ENCODE assay signal across 28 cellular contexts in the genomic region with DNA sequence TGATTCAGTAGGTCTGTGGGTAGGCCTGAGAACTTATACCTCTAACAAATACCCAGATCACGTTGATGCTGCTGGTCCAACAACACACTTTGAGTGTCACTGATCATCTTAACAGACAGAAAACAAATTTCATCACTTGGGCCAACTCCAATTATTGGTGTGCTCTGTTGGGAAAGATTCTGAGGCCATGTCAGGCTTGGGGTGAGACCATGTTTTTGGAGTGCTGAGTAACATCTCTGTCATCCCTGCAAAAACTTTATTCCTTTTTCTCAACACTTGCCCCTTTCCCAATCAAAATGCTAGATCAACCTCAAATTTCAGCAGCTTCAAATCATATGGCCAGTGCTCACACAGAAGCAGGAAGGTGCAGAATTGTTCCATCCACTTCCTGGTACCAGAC.
"Had no signal": no experiment of that assay in that cellular context is flagged by ENCODE, and none has a peak within 500 bp of the region (broad histone marks: within the 10 kb centered on the region; RNA-seq: fewer than 3 reads in every experiment).

No MANE protein-coding gene starts in this region.

- H3K27ac ChIP-seq: esophagus muscularis mucosa, gastrocnemius medialis, VCaP had no signal

- H3K9me3 ChIP-seq: adrenal gland, esophagus muscularis mucosa, gastrocnemius medialis, ovary, tibial nerve had no signal

- H3K4me3 ChIP-seq: adrenal gland, esophagus muscularis mucosa, gastrocnemius medialis, ovary, smooth muscle cell, tibial nerve had no signal

- DNase-seq: activated CD4-positive, alpha-beta T cell treated with anti-CD3 and anti-CD28 coated beads for 4 hours; activated CD4-positive, alpha-beta T cell treated with anti-CD3 and anti-CD28 coated beads, Interleukin-2, amount 50 U/mL, for 48 hours; activated CD8-positive, alpha-beta memory T cell treated with anti-CD3 and anti-CD28 coated beads for 24 hours; activated effector memory CD4-positive, alpha-beta T cell treated with Interleukin-2 at 50 U/mL for 16 hours; activated naive CD4-positive, alpha-beta T cell treated with Interleukin-2 at 50 U/mL for 16 hours; adrenal gland; central memory CD4-positive, alpha-beta T cell; dermis blood vessel endothelial cell; effector CD4-positive, alpha-beta T cell; gastrocnemius medialis; glutamatergic neuron; left cardiac atrium; mammary epithelial cell; ovary; stimulated activated CD4-positive, alpha-beta T cell treated with anti-CD3 and anti-CD28 coated beads, Interleukin-1b, Interleukin-23, amount 100 ng/mL, for 48 hours; stimulated activated CD4-positive, alpha-beta T cell treated with anti-CD3 and anti-CD28 coated beads, Interleukin-4, amount 100 ng/mL, for 4 hours; stimulated activated CD8-positive, alpha-beta memory T cell treated with anti-CD3 and anti-CD28 coated beads, Interleukin-4, amount 100 ng/mL, for 48 hours; stimulated activated naive CD8-positive, alpha-beta T cell treated with anti-CD3 and anti-CD28 coated beads, Interleukin-15, amount 100 ng/mL, for 72 hours; T-helper 9 cell had no signal

- ATAC-seq: gastrocnemius medialis; left cardiac atrium; sciatic nerve; stimulated activated memory B cell treated with anti-CD40 and anti-IgM and Interleukin-4, amounts not matched to agents 10 μg/mL and 1 μg/mL and 100 μg/mL, for 72 hours; stimulated activated naive CD8-positive, alpha-beta T cell treated with anti-CD3 and anti-CD28 coated beads, Interleukin-15, amount 100 ng/mL, for 72 hours had no signal

- FAIRE-seq: astrocyte, islet of Langerhans, TTC549 had no signal

- H3K4me1 ChIP-seq: gastrocnemius medialis had no signal

- H3K27me3 ChIP-seq: adrenal gland, esophagus muscularis mucosa, gastrocnemius medialis, ovary, tibial nerve had no signal

- H3K36me3 ChIP-seq: adrenal gland, esophagus muscularis mucosa, gastrocnemius medialis, ovary, tibial nerve had no signal
